In genomic region chr4:4714330-4714729, GRCh38 we compare ENCODE assay signal across 18 cellular contexts.
DNase-seq lines count a peak whose midpoint lies in the region; ATAC-seq and TF ChIP-seq lines count a peak whose summit lies in the region.
"Had no signal": no experiment of that assay in that cellular context is flagged by ENCODE, and none has a peak within 500 bp of the region (broad histone marks: within the 10 kb centered on the region; RNA-seq: fewer than 3 reads in every experiment).

No MANE protein-coding gene starts in this region.

- H3K4me3 Mint-ChIP-seq in nephron progenitor cell = no peak overlapping the region
- H3K4me3 Mint-ChIP-seq: CD8-positive, alpha-beta T cell had no signal

- H3K9ac ChIP-seq in fibroblast of lung (ENCODE audit: insufficient read depth, low read length) = no peak overlapping the region

- no peak overlapping the region for H3K4me2 ChIP-seq in fibroblast of lung (ENCODE audit: extremely low read depth, insufficient read depth, low read length)

- TF ChIP-seq CTCF in fibroblast of lung (conservative IDR thresholded peaks at IDR 0.05 in 1 of 2, IDR thresholded peaks at IDR 0.05 in 1 of 2; ENCODE audit: low read depth in 1 of 2, low read length in 2 of 2) = no peak
- no peak for TF ChIP-seq CTCF in nephron progenitor cell (IDR thresholded peaks at IDR 0.05)

- no peaks in the 10 kb centered on the region for H3K4me1 ChIP-seq in fibroblast of lung (ENCODE audit: control insufficient read depth, extremely low read depth, insufficient read depth, low read length)

- no peaks in the 10 kb centered on the region for H3K79me2 ChIP-seq in fibroblast of lung (ENCODE audit: control insufficient read depth, insufficient read depth, low read length)

- peak overlapping the region; percentile 66 for H3K27ac Mint-ChIP-seq in nephron progenitor cell
- H3K27ac Mint-ChIP-seq: CD8-positive, alpha-beta T cell had no signal

- no peak for ATAC-seq in Right ventricle myocardium inferior
- ATAC-seq: CD8-positive, alpha-beta T cell had no signal

- H4K20me1 ChIP-seq in fibroblast of lung (ENCODE audit: control insufficient read depth, extremely low read depth, insufficient read depth, low read length) = no peaks in the 10 kb centered on the region

- peaks cover 2% of the 10 kb centered on the region for H3K9me3 Mint-ChIP-seq in nephron progenitor cell
- H3K9me3 Mint-ChIP-seq: CD8-positive, alpha-beta T cell had no signal

- intact Hi-C loops in Right ventricle myocardium inferior (cut with DNase I) = no loop called here

- H3K9me3 ChIP-seq in fibroblast of lung (ENCODE audit: control insufficient read depth, insufficient read depth, low read depth, low read length) = no peaks in the 10 kb centered on the region

- no peak overlapping the region for H3K27ac ChIP-seq in fibroblast of lung (ENCODE audit: insufficient read depth, low read length)

- peaks cover 5% of the 10 kb centered on the region for H3K27me3 Mint-ChIP-seq in nephron progenitor cell (ENCODE audit: low read depth, poor library complexity)

- peaks cover 18% of the 10 kb centered on the region for H3K4me1 Mint-ChIP-seq in nephron progenitor cell

- no peak overlapping the region for H2AFZ ChIP-seq in fibroblast of lung (ENCODE audit: low read length)

- no peak overlapping the region for H3K4me3 ChIP-seq in fibroblast of lung (replicated peaks in 1 of 4; ENCODE audit: control extremely low read depth in 1 of 4, insufficient read depth in 1 of 4, low read depth in 3 of 4, low read length in 4 of 4)

- peaks cover 20% of the 10 kb centered on the region for H3K36me3 Mint-ChIP-seq in nephron progenitor cell (ENCODE audit: low read depth)

- H3K36me3 ChIP-seq in fibroblast of lung (ENCODE audit: control insufficient read depth, insufficient read depth, low read length) = no peaks in the 10 kb centered on the region

- DNase-seq in EH (ENCODE audit: low read depth) (peak; percentile 48), M059J (ENCODE audit: low read depth) (peak; percentile 59), fibroblast of lung (ENCODE audit: low read depth in 2 of 2) (peak; percentile 4 to 61), nephron progenitor cell (no peak), Right ventricle myocardium inferior (ENCODE audit: missing footprints) (no peak), anterior cingulate cortex (lab: John Stamatoyannopoulos, UW) (no peak), HuH-7.5 (ENCODE audit: low spot score) (no peak), NCI-H1417 treated with DMSO at 0.1 percent for 48 hours (lab: John Stamatoyannopoulos, UW) (no peak)
- DNase-seq: ACHN; CD8-positive, alpha-beta T cell; DMS79; GDM1; GOT3; KG1; NCI-H1092; NCI-H2081 treated with DMSO at 0.1 percent for 48 hours; NCI-H524; SHP77 treated with DMSO at 0.1 percent for 48 hours had no signal

- no peaks in the 10 kb centered on the region for H3K27me3 ChIP-seq in fibroblast of lung (ENCODE audit: control insufficient read depth, insufficient read depth, low read length)

Comparison
In these comparisons a context has a peak if more than half of its experiments do, and no peak if none do; other contexts are left out.
1. DNase-seq: peak in EH (single experiment), M059J (single experiment) and fibroblast of lung (2 of 2); none in nephron progenitor cell (single experiment), Right ventricle myocardium inferior (single experiment), anterior cingulate cortex (0 of 58), HuH-7.5 (single experiment) and NCI-H1417 treated with DMSO at 0.1 percent for 48 hours (single experiment).